In the genomic region with DNA sequence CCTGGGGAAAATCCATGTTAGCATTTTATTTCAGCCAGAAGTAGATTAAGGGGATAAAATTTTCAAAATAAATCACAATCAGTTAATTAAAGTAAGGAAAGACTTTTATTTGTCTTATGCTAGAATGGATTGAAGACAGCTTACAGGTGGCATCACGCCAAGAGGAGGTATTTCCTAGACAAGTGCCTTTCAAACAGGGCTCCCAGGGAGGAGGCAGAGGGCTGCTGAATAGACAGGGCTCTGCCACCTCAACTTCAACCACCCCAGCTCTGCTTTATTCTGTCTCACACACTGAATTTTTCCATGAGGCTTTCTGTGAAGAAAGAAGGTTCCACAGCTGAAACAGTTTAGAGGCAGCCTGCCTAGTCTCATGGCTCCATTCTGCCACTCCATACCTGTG, we compare ENCODE assay signal across 14 cellular contexts. TPM values are rescaled to one million over a fixed set of nuclear protein-coding genes. Genes with fewer than 3 reads are reported as not detected.
A peak's percentile ranks its signal among the peaks of the same experiment; 100 is the strongest.
DNase-seq lines count a peak whose midpoint lies in the region; ATAC-seq and TF ChIP-seq lines count a peak whose summit lies in the region.
"Had no signal": no experiment of that assay in that cellular context is flagged by ENCODE, and none has a peak within 500 bp of the region (broad histone marks: within the 10 kb centered on the region; RNA-seq: fewer than 3 reads in every experiment).

No MANE protein-coding gene starts in this region.

- H3K36me3 ChIP-seq in IMR-90 (ENCODE audit: control insufficient read depth, insufficient read depth, low read length) (no peaks in the 10 kb centered on the region), colonic mucosa (no peaks in the 10 kb centered on the region)
- no peaks in the 10 kb centered on the region for H3K36me3 ChIP-seq in naive thymus-derived CD4-positive, alpha-beta T cell (ENCODE audit: control insufficient read depth in 2 of 3, insufficient read depth in 3 of 3, low read length in 3 of 3)
- H3K36me3 ChIP-seq: cardiac muscle cell, thoracic aorta had no signal

- POLR2A ChIA-PET in IMR-90 (lab: Charles Lee; ENCODE audit: unreplicated experiment), result no interaction called here
- POLR2A ChIA-PET in naive thymus-derived CD4-positive, alpha-beta T cell (lab: Charles Lee), result no interaction called here

- H3K27me3 ChIP-seq in IMR-90 (ENCODE audit: control insufficient read depth, insufficient read depth, low read length) (no peaks in the 10 kb centered on the region), colonic mucosa (no peaks in the 10 kb centered on the region)
- H3K27me3 ChIP-seq in naive thymus-derived CD4-positive, alpha-beta T cell (ENCODE audit: control insufficient read depth in 2 of 2, insufficient read depth in 2 of 2, low read length in 2 of 2), result no peaks in the 10 kb centered on the region

- no peak for TF ChIP-seq RAD21 in IMR-90 (IDR thresholded peaks at IDR 0.05; ENCODE audit: low read length)

- no TSS peak for BruUV-seq in IMR-90 (replicated peaks; lab: Mats Ljungman, UMichigan)

- H3K14ac ChIP-seq in IMR-90 (replicated peaks; ENCODE audit: low read depth, low read length), result peak overlapping the region; percentile 55; the same call in 1 of the 2 replicates

- WGBS in IMR-90 (ENCODE audit: extremely low coverage in 2 of 2, insufficient read length in 1 of 2), 2 experiments, result no CpG with 5 or more reads among the region's 1 CpG

- H3K4me1 Mint-ChIP-seq in naive thymus-derived CD4-positive, alpha-beta T cell, result peaks cover 9 to 28% (median 19%) of the 10 kb centered on the region in 7 donors

- peak overlapping the region; percentile 7 for H2AFZ ChIP-seq in IMR-90 (replicated peaks; ENCODE audit: low read length, poor library complexity)

- H3K4me3 ChIP-seq in IMR-90 (ENCODE audit: insufficient read depth, low read depth, low read length), result no peak overlapping the region
- H3K4me3 ChIP-seq in colonic mucosa, result no peak overlapping the region
- no peak overlapping the region for H3K4me3 ChIP-seq in naive thymus-derived CD4-positive, alpha-beta T cell (ENCODE audit: low read length)
- H3K4me3 ChIP-seq: cardiac muscle cell had no signal

- peak overlapping the region; percentile 36; the same call in 1 of the 3 replicates for H2BK15ac ChIP-seq in IMR-90 (ENCODE audit: low read depth, low read length)

- in situ Hi-C loops in IMR-90 (cut with MboI; ENCODE audit: low sequenced_read_pairs), result no loop called here

- peaks cover 0 to 26% of the 10 kb centered on the region in 2 experiments; a peak in 2 of 4 replicates for H3K79me1 ChIP-seq in IMR-90 (ENCODE audit: low read depth in 1 of 2, low read length in 2 of 2)

- H3K18ac ChIP-seq in IMR-90 (ENCODE audit: low read depth, low read length), result peak overlapping the region; percentile 72; the same call in 1 of the 2 replicates

- TF ChIP-seq CTCF in IMR-90 (conservative IDR thresholded peaks at IDR 0.05; ENCODE audit: low read depth, low read length) (no peak), colonic mucosa (IDR thresholded peaks at IDR 0.05) (no peak)

- H3K4me1 ChIP-seq in IMR-90 (ENCODE audit: control insufficient read depth, insufficient read depth, low read length) (peaks cover 12% of the 10 kb centered on the region), colonic mucosa (peaks cover 10% of the 10 kb centered on the region)
- peaks cover 0 to 5% of the 10 kb centered on the region in 2 donors for H3K4me1 ChIP-seq in naive thymus-derived CD4-positive, alpha-beta T cell (ENCODE audit: control insufficient read depth in 2 of 2, insufficient read depth in 2 of 2, low read length in 2 of 2)

- TF ChIP-seq POLR2A in IMR-90 (IDR thresholded peaks at IDR 0.05; ENCODE audit: low read depth, low read length), result no peak

- H3K36me3 Mint-ChIP-seq in naive thymus-derived CD4-positive, alpha-beta T cell, result no peaks in the 10 kb centered on the region

- H3K9ac ChIP-seq in IMR-90 (ENCODE audit: low read depth, low read length) (no peak overlapping the region), colonic mucosa (ENCODE audit: low read depth in 2 of 2, low read length in 2 of 2) (peak overlapping the region in 1 of 2 donors; percentile 59)

- peak overlapping the region in 5 of 9 donors; percentile 83 to 97 (median 89) for H3K27ac Mint-ChIP-seq in naive thymus-derived CD4-positive, alpha-beta T cell

- H3K4ac ChIP-seq in IMR-90 (ENCODE audit: low read depth, low read length), result peak overlapping the region; percentile 78; the same call in 1 of the 2 replicates

- no peak overlapping the region for H2BK5ac ChIP-seq in IMR-90 (ENCODE audit: low read depth, low read length, poor library complexity, severe bottlenecking)

- H3K27me3 Mint-ChIP-seq in naive thymus-derived CD4-positive, alpha-beta T cell, result peaks cover 0 to 20% (median 4%) of the 10 kb centered on the region in 5 donors

- no peak overlapping the region for H2BK20ac ChIP-seq in IMR-90 (ENCODE audit: low read depth, low read length)

- H2AK9ac ChIP-seq in IMR-90 (replicated peaks; ENCODE audit: low read depth, low read length, poor library complexity), result no peak overlapping the region

- intact Hi-C loops in IMR-90 (cut with micrococcal nuclease) (no loop called here), colonic mucosa (cut with DNase I) (no loop called here)
- intact Hi-C loops in naive thymus-derived CD4-positive, alpha-beta T cell (cut with micrococcal nuclease), result loop anchor here (2.0 to 5.0 kb wide), 4 partner anchors 120 to 725 kb away; a partner anchor contains a TSS

- H3K4me3 Mint-ChIP-seq in naive thymus-derived CD4-positive, alpha-beta T cell, result peak overlapping the region in 6 of 10 donors; percentile 72 to 94 (median 90)

- ATAC-seq in IMR-90 (ENCODE audit: low read depth), result no peak
- no peak for ATAC-seq in naive thymus-derived CD4-positive, alpha-beta T cell
- no peak for ATAC-seq in HG03175 (IDR thresholded peaks at IDR 0.05; ENCODE audit: unreplicated experiment)
- no peak for ATAC-seq in HG03378 (IDR thresholded peaks at IDR 0.05; ENCODE audit: unreplicated experiment)
- ATAC-seq: sciatic nerve had no signal

- no peak overlapping the region for H4K5ac ChIP-seq in IMR-90 (ENCODE audit: low read depth, low read length)

- dilution Hi-C loops in IMR-90 (cut with HindIII; ENCODE audit: low sequenced_read_pairs, unreplicated experiment), result no loop called here

- H3K9me3 ChIP-seq in IMR-90 (ENCODE audit: control insufficient read depth, insufficient read depth, low read length) (no peaks in the 10 kb centered on the region), colonic mucosa (no peaks in the 10 kb centered on the region)
- H3K9me3 ChIP-seq in naive thymus-derived CD4-positive, alpha-beta T cell (ENCODE audit: control insufficient read depth in 2 of 3, low read length in 3 of 3), result no peaks in the 10 kb centered on the region
- H3K9me3 ChIP-seq: thoracic aorta had no signal

- no peak overlapping the region for H3K27ac ChIP-seq in IMR-90 (ENCODE audit: insufficient read depth, low read length)
- H3K27ac ChIP-seq in colonic mucosa, result peak overlapping the region; percentile 60
- no peak overlapping the region for H3K27ac ChIP-seq in naive thymus-derived CD4-positive, alpha-beta T cell (ENCODE audit: low read depth, low read length)
- H3K27ac ChIP-seq: cardiac muscle cell, thoracic aorta had no signal

- no peak overlapping the region; a peak in 1 of 4 replicates for H4K8ac ChIP-seq in IMR-90 (ENCODE audit: low read depth in 2 of 2, low read length in 2 of 2)

- H4K20me1 ChIP-seq in IMR-90 (ENCODE audit: insufficient read depth, low read length), result no peaks in the 10 kb centered on the region

- no peaks in the 10 kb centered on the region for H3K9me3 Mint-ChIP-seq in naive thymus-derived CD4-positive, alpha-beta T cell

- CTCF ChIA-PET in IMR-90 (lab: Yijun Ruan, JAX), result interaction anchor here (0.5 kb wide), 1 partner anchor 114 kb away, joined by 5 read pairs; no protein-coding TSS in a partner anchor
- CTCF ChIA-PET in naive thymus-derived CD4-positive, alpha-beta T cell (lab: Charles Lee), result no interaction called here

- no peak overlapping the region for H3K56ac ChIP-seq in IMR-90 (ENCODE audit: extremely low read depth, insufficient read depth, low read length)

- no peak overlapping the region for H3K4me2 ChIP-seq in IMR-90 (ENCODE audit: low read depth, low read length)

- H2BK120ac ChIP-seq in IMR-90 (ENCODE audit: low read depth, low read length), result peak overlapping the region; percentile 16; the same call in 1 of the 2 replicates

- DNase-seq in NCI-H1105 treated with DMSO at 0.1 percent for 48 hours (lab: John Stamatoyannopoulos, UW) (peak; percentile 52), NCI-H1105 (lab: John Stamatoyannopoulos, UW) (no peak), IMR-90 (no peak), colonic mucosa (peak; percentile 63), occipital lobe (lab: John Stamatoyannopoulos, UW) (no peak)
- peak in 5 of 9 donors; percentile 6 to 35 (median 10) for DNase-seq in naive thymus-derived CD4-positive, alpha-beta T cell
- DNase-seq: activated CD4-positive, alpha-beta T cell treated with anti-CD3 and anti-CD28 coated beads for 48 hours; NCI-H526 treated with DMSO at 0.1 percent for 48 hours had no signal

- peak overlapping the region; percentile 22; the same call in 1 of the 2 replicates for H2AK5ac ChIP-seq in IMR-90 (ENCODE audit: low read depth, low read length)

- H3K23ac ChIP-seq in IMR-90 (ENCODE audit: low read depth, low read length), result no peak overlapping the region

- peaks cover 13% of the 10 kb centered on the region for H3K9me1 ChIP-seq in IMR-90 (ENCODE audit: insufficient read depth, low read length)

- H4K91ac ChIP-seq in IMR-90 (ENCODE audit: insufficient read depth, low read depth, low read length), result peak overlapping the region; percentile 31; the same call in 1 of the 2 replicates

TF ChIP-seq in IMR-90, 13 proteins besides CTCF, POLR2A, EP300 and RAD21:
- no peak for TF ChIP-seq SMC3 (IDR thresholded peaks at IDR 0.05; ENCODE audit: low read depth, low read length)

RNA-seq across cellular contexts. Expression of a gene that starts 12.1 kb away (rescaled TPM):
- total RNA-seq in IMR-90 (2012; rRNA removed) (0.54 and 1.4 TPM in 2 replicates), colonic mucosa (10 to 100 TPM; 22.3 to 46.8 TPM), occipital lobe (0.62 TPM)
- 0.46 and 0.55 TPM in 2 replicates for polyA plus RNA-seq in IMR-90 (2012; rRNA removed)
- polyA plus RNA-seq in IMR-90 (2012; cell fraction: cytosol; rRNA removed), result 0.07 and 0.09 TPM in 2 replicates
- 0.09 and 1.7 TPM in 2 replicates for polyA plus RNA-seq in IMR-90 (2012; cell fraction: nucleus; rRNA removed; ENCODE audit: low replicate concordance)
- not detected for total RNA-seq in naive thymus-derived CD4-positive, alpha-beta T cell
- polyA plus RNA-seq in naive thymus-derived CD4-positive, alpha-beta T cell, result under 1 TPM in 1 of 2 donors, not detected in 1; 0.41 TPM
- total RNA-seq: myocyte had no signal

Comparison
In these comparisons a context has a peak if more than half of its experiments do, and no peak if none do; other contexts are left out.
1. DNase-seq: peak in NCI-H1105 treated with DMSO at 0.1 percent for 48 hours (single experiment), colonic mucosa (single experiment) and naive thymus-derived CD4-positive, alpha-beta T cell (5 of 9); none in NCI-H1105 (single experiment), IMR-90 (single experiment) and occipital lobe (single experiment).
2. intact Hi-C loops: an anchor here in naive thymus-derived CD4-positive, alpha-beta T cell (2.0 to 5.0 kb wide); none called in IMR-90 and colonic mucosa.